In genomic region chr10:29968556-29968955, GRCh38 we compare ENCODE assay signal across 14 cellular contexts.
A peak's percentile ranks its signal among the peaks of the same experiment; 100 is the strongest.
DNase-seq lines count a peak whose midpoint lies in the region; ATAC-seq and TF ChIP-seq lines count a peak whose summit lies in the region.
"Had no signal": no experiment of that assay in that cellular context is flagged by ENCODE, and none has a peak within 500 bp of the region (broad histone marks: within the 10 kb centered on the region; RNA-seq: fewer than 3 reads in every experiment).

No MANE protein-coding gene starts in this region.

- no peak overlapping the region for H3K56ac ChIP-seq in mesendoderm (ENCODE audit: low read length)

- no peak overlapping the region for H4K5ac ChIP-seq in mesendoderm (ENCODE audit: low read length)

- no peak overlapping the region for H2BK15ac ChIP-seq in mesendoderm (replicated peaks; ENCODE audit: low read depth)

- H3K27ac ChIP-seq in ascending aorta = peak overlapping the region; percentile 57 to 61
- peak overlapping the region in 3 of 4 donors; percentile 56 to 74 (median 63) for H3K27ac ChIP-seq in gastroesophageal sphincter
- peak overlapping the region; percentile 77 for H3K27ac ChIP-seq in psoas muscle
- H3K27ac ChIP-seq in mesendoderm (ENCODE audit: low read depth, low read length) = no peak overlapping the region
- H3K27ac ChIP-seq: HL-60 had no signal

- no peak for TF ChIP-seq EP300 in gastroesophageal sphincter (IDR thresholded peaks at IDR 0.05)

- peaks cover 0 to 6% of the 10 kb centered on the region in 2 donors for H3K4me1 ChIP-seq in ascending aorta
- H3K4me1 ChIP-seq in gastroesophageal sphincter = peaks cover 0 to 26% (median 14%) of the 10 kb centered on the region in 3 donors
- peaks cover 26% of the 10 kb centered on the region for H3K4me1 ChIP-seq in psoas muscle
- no peaks in the 10 kb centered on the region for H3K4me1 ChIP-seq in mesendoderm (ENCODE audit: control insufficient read depth, low read depth, low read length)
- H3K4me1 ChIP-seq: HAP-1 had no signal

- H2BK5ac ChIP-seq in mesendoderm (ENCODE audit: low read length) = no peak overlapping the region

- H3K4me3 ChIP-seq in ascending aorta (no peak overlapping the region), gastroesophageal sphincter (no peak overlapping the region), psoas muscle (no peak overlapping the region), mesendoderm (ENCODE audit: low read length) (no peak overlapping the region)
- H3K4me3 ChIP-seq: HAP-1 had no signal

- H3K4me2 ChIP-seq in mesendoderm (ENCODE audit: low read length) = no peak overlapping the region

- H4K8ac ChIP-seq in mesendoderm (ENCODE audit: low read depth, low read length) = no peak overlapping the region

- no peaks in the 10 kb centered on the region for H3K9me3 ChIP-seq in ascending aorta
- H3K9me3 ChIP-seq in gastroesophageal sphincter = no peaks in the 10 kb centered on the region
- H3K9me3 ChIP-seq in psoas muscle = no peaks in the 10 kb centered on the region
- H3K9me3 ChIP-seq: HAP-1 had no signal

- no peak for TF ChIP-seq POLR2A in gastroesophageal sphincter (IDR thresholded peaks at IDR 0.05)

- no peak overlapping the region for H2AK5ac ChIP-seq in mesendoderm (ENCODE audit: low read length)

- DNase-seq in ascending aorta (ENCODE audit: low spot score in 2 of 2) = peak in 1 of 2 donors; percentile 49
- DNase-seq in psoas muscle = no peak
- DNase-seq in NCI-H2107 treated with DMSO at 0.1 percent for 48 hours (lab: John Stamatoyannopoulos, UW; ENCODE audit: unreplicated experiment) = no peak
- no peak for DNase-seq in NCI-H524 (lab: John Stamatoyannopoulos, UW)
- no peak for DNase-seq in mesendoderm
- DNase-seq: COR-L47, EL, NCI-H187 treated with DMSO at 0.1 percent for 48 hours, NCI-H446 treated with DMSO at 0.1 percent for 48 hours, NCI-H774 had no signal

- no peaks in the 10 kb centered on the region for H3K79me1 ChIP-seq in mesendoderm (ENCODE audit: low read length)

- intact Hi-C loops in ascending aorta (cut with DNase I) (no loop called here), psoas muscle (cut with DNase I) (loop anchor here (2.0 kb wide), 2 partner anchors 20 to 28 kb away; no protein-coding TSS in a partner anchor)

- H3K36me3 ChIP-seq in ascending aorta (no peaks in the 10 kb centered on the region), gastroesophageal sphincter (no peaks in the 10 kb centered on the region), psoas muscle (ENCODE audit: insufficient read depth in 1 of 2, low read depth in 1 of 2) (no peaks in the 10 kb centered on the region), mesendoderm (ENCODE audit: control insufficient read depth, insufficient read depth, low read length) (no peaks in the 10 kb centered on the region)
- H3K36me3 ChIP-seq: HAP-1 had no signal

- ATAC-seq in gastroesophageal sphincter = no peak
- no peak for ATAC-seq in psoas muscle
- no peak for ATAC-seq in HG03095 (IDR thresholded peaks at IDR 0.05; ENCODE audit: unreplicated experiment)

- TF ChIP-seq CTCF in ascending aorta (IDR thresholded peaks at IDR 0.05) (no peak), gastroesophageal sphincter (IDR thresholded peaks at IDR 0.05) (no peak), psoas muscle (IDR thresholded peaks at IDR 0.05) (no peak)

- no peak overlapping the region for H2BK120ac ChIP-seq in mesendoderm (ENCODE audit: low read depth, low read length)

- WGBS in gastroesophageal sphincter (ENCODE audit: low coverage in 1 of 2), 2 donors = 47 to 48% methylated on average over 5 of the region's 5 CpGs
- 67 to 76% (median 71%) methylated on average over 5 of the region's 5 CpGs for WGBS in psoas muscle, 3 donors
- WGBS in mesendoderm (ENCODE audit: extremely low coverage, insufficient coverage, low lambda C conversion rate) = 100% methylated on average over 1 of the region's 5 CpGs

- H3K23ac ChIP-seq in mesendoderm (ENCODE audit: low read length) = no peak overlapping the region

- no peaks in the 10 kb centered on the region for H3K27me3 ChIP-seq in ascending aorta
- H3K27me3 ChIP-seq in gastroesophageal sphincter = no peaks in the 10 kb centered on the region
- no peaks in the 10 kb centered on the region for H3K27me3 ChIP-seq in psoas muscle (ENCODE audit: insufficient read depth in 3 of 3, low read length in 2 of 3)
- no peaks in the 10 kb centered on the region for H3K27me3 ChIP-seq in mesendoderm (ENCODE audit: insufficient read depth, low read length, poor library complexity)

- no peaks in the 10 kb centered on the region for H3K79me2 ChIP-seq in mesendoderm (ENCODE audit: control insufficient read depth, insufficient read depth, low read length)

- H3K18ac ChIP-seq in mesendoderm (ENCODE audit: low read length) = no peak overlapping the region

- H3K4ac ChIP-seq in mesendoderm (ENCODE audit: low read depth, low read length) = no peak overlapping the region

- no peak overlapping the region for H3K9ac ChIP-seq in mesendoderm (ENCODE audit: low read length)
